ENCODE assay signal across 8 cellular contexts in the genomic region with DNA sequence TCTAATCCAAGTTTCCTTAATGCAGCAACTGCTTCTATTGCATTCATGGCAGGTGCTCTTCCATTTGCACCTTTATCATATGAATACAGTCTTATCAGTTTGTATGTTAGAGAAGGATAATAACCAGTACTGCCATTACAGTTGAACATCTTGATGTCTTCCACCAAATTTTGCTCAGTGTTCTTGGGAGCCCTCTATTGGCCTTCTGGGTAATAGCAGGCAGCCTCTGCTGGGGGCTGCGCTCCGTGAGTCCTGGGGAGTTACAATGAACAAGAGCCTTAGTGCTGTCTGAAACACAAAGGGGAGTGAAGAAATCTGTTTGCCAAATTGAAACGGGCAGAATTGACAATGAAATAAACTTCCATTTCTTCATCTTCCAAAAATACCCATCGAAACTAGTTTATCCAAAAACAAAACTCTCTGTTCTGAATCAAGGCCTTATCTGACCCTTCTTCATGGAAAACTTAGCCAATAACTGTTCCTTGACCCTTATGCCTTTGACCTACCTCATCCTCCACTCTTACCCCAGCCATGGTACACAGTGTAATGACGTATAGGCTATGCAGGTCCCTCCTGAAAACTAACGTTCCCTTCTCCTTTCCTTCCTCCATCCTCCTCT.
DNase-seq lines count a peak whose midpoint lies in the region; ATAC-seq and TF ChIP-seq lines count a peak whose summit lies in the region.

No MANE protein-coding gene starts in this region.

- ATAC-seq in IMR-90 (ENCODE audit: low read depth) (peak; percentile 91), omental fat pad (ENCODE audit: low FRiP score) (no peak), HG03097 (IDR thresholded peaks at IDR 0.05; ENCODE audit: low FRiP score, unreplicated experiment) (no peak), GM21825 (IDR thresholded peaks at IDR 0.05; ENCODE audit: unreplicated experiment) (no peak)

- H2AK9ac ChIP-seq in IMR-90 (replicated peaks; ENCODE audit: low read depth, low read length, poor library complexity), result no peak overlapping the region

- H4K8ac ChIP-seq in IMR-90 (ENCODE audit: low read depth in 2 of 2, low read length in 2 of 2), result no peak overlapping the region

- H3K4me2 ChIP-seq in IMR-90 (ENCODE audit: low read depth, low read length), result no peak overlapping the region

- H3K9ac ChIP-seq in IMR-90 (ENCODE audit: low read depth, low read length), result no peak overlapping the region

- H3K9me3 ChIP-seq in IMR-90 (ENCODE audit: control insufficient read depth, insufficient read depth, low read length) (no peaks in the 10 kb centered on the region), esophagus squamous epithelium (peaks cover 0 to 7% (median 6%) of the 10 kb centered on the region in 3 donors)

- no peak overlapping the region for H2BK20ac ChIP-seq in IMR-90 (ENCODE audit: low read depth, low read length)

- H4K20me1 ChIP-seq in IMR-90 (ENCODE audit: insufficient read depth, low read length), result no peaks in the 10 kb centered on the region

- H3K79me1 ChIP-seq in IMR-90 (ENCODE audit: low read depth in 1 of 2, low read length in 2 of 2), result no peaks in the 10 kb centered on the region

- 53% methylated on average over 3 of the region's 6 CpGs; no CpG with 5 or more reads in 1 of the 2 experiments for WGBS in IMR-90 (ENCODE audit: extremely low coverage in 2 of 2, insufficient read length in 1 of 2), 2 experiments
- WGBS in esophagus squamous epithelium, 2 donors, result 40 to 42% methylated on average over 6 of the region's 6 CpGs

- H3K56ac ChIP-seq in IMR-90 (ENCODE audit: extremely low read depth, insufficient read depth, low read length), result no peak overlapping the region

- H3K14ac ChIP-seq in IMR-90 (replicated peaks; ENCODE audit: low read depth, low read length), result no peak overlapping the region

- H3K27me3 ChIP-seq in IMR-90 (ENCODE audit: control insufficient read depth, insufficient read depth, low read length) (peaks cover 2% of the 10 kb centered on the region), esophagus squamous epithelium (peaks cover 0 to 18% (median 0%) of the 10 kb centered on the region in 4 donors)

- H3K4me1 ChIP-seq in IMR-90 (ENCODE audit: control insufficient read depth, insufficient read depth, low read length) (no peaks in the 10 kb centered on the region), esophagus squamous epithelium (no peaks in the 10 kb centered on the region)

- TF ChIP-seq POLR2A in IMR-90 (IDR thresholded peaks at IDR 0.05; ENCODE audit: low read depth, low read length), result no peak
- TF ChIP-seq POLR2A in esophagus squamous epithelium (IDR thresholded peaks at IDR 0.05), result no peak

- H3K36me3 ChIP-seq in IMR-90 (ENCODE audit: control insufficient read depth, insufficient read depth, low read length) (no peaks in the 10 kb centered on the region), esophagus squamous epithelium (no peaks in the 10 kb centered on the region)

- CTCF ChIA-PET in IMR-90 (lab: Yijun Ruan, JAX), result interaction anchor here (0.5 to 0.7 kb wide), 3 partner anchors 45 to 578 kb away, joined by 3 to 5 read pairs (median 3); no protein-coding TSS in a partner anchor

- no peak overlapping the region for H2BK15ac ChIP-seq in IMR-90 (ENCODE audit: low read depth, low read length)

- TF ChIP-seq CTCF in IMR-90 (conservative IDR thresholded peaks at IDR 0.05; ENCODE audit: low read depth, low read length), result peak; percentile 83
- TF ChIP-seq CTCF in esophagus squamous epithelium (IDR thresholded peaks at IDR 0.05), result peak; percentile 46 to 81 (median 75)
- peak in 2 of 3 donors; percentile 35 to 40 for TF ChIP-seq CTCF in omental fat pad (IDR thresholded peaks at IDR 0.05)

- no peak overlapping the region for H3K23ac ChIP-seq in IMR-90 (ENCODE audit: low read depth, low read length)

- peak; percentile 83 for TF ChIP-seq RAD21 in IMR-90 (IDR thresholded peaks at IDR 0.05; ENCODE audit: low read length)

- DNase-seq in NCI-H2107 treated with DMSO at 0.1 percent for 48 hours (lab: John Stamatoyannopoulos, UW; ENCODE audit: unreplicated experiment), result peak; percentile 1
- no peak for DNase-seq in NCI-H2107 (lab: John Stamatoyannopoulos, UW)
- DNase-seq in IMR-90, result peak; percentile 22
- peak; percentile 20 for DNase-seq in SKM-1 treated with dmso at 0.1 percent for 144 hours (lab: John Stamatoyannopoulos, UW; ENCODE audit: unreplicated experiment)
- DNase-seq in esophagus squamous epithelium (lab: John Stamatoyannopoulos, UW), result no peak
- no peak for DNase-seq in omental fat pad (ENCODE audit: low spot score)

- no peak overlapping the region for H3K4me3 ChIP-seq in IMR-90 (ENCODE audit: insufficient read depth, low read depth, low read length)
- no peak overlapping the region for H3K4me3 ChIP-seq in esophagus squamous epithelium

- H3K9me1 ChIP-seq in IMR-90 (ENCODE audit: insufficient read depth, low read length), result no peaks in the 10 kb centered on the region

- no peak overlapping the region for H3K4ac ChIP-seq in IMR-90 (ENCODE audit: low read depth, low read length)

- H4K5ac ChIP-seq in IMR-90 (ENCODE audit: low read depth, low read length), result no peak overlapping the region

- intact Hi-C loops in IMR-90 (cut with micrococcal nuclease) (loop anchor here (1.0 to 2.0 kb wide), 5 partner anchors 231 to 883 kb away; no protein-coding TSS in a partner anchor), esophagus squamous epithelium (cut with DNase I) (no loop called here)

- dilution Hi-C loops in IMR-90 (cut with HindIII; ENCODE audit: low sequenced_read_pairs, unreplicated experiment), result loop anchor here (25.0 kb wide), 1 partner anchor 879 kb away; no protein-coding TSS in a partner anchor

- POLR2A ChIA-PET in IMR-90 (lab: Charles Lee; ENCODE audit: unreplicated experiment), result no interaction called here

- no TSS peak for BruUV-seq in IMR-90 (replicated peaks; lab: Mats Ljungman, UMichigan)

- no peak overlapping the region for H2BK5ac ChIP-seq in IMR-90 (ENCODE audit: low read depth, low read length, poor library complexity, severe bottlenecking)

- in situ Hi-C loops in IMR-90 (cut with MboI; ENCODE audit: low sequenced_read_pairs), result loop anchor here (10.0 to 25.0 kb wide), 2 partner anchors 529 to 877 kb away; no protein-coding TSS in a partner anchor

- no peak overlapping the region for H3K18ac ChIP-seq in IMR-90 (ENCODE audit: low read depth, low read length)

- no peak overlapping the region for H2BK120ac ChIP-seq in IMR-90 (ENCODE audit: low read depth, low read length)

- no peak overlapping the region for H2AFZ ChIP-seq in IMR-90 (replicated peaks; ENCODE audit: low read length, poor library complexity)

- H3K27ac ChIP-seq in IMR-90 (ENCODE audit: insufficient read depth, low read length) (no peak overlapping the region), esophagus squamous epithelium (no peak overlapping the region)

- H2AK5ac ChIP-seq in IMR-90 (ENCODE audit: low read depth, low read length), result no peak overlapping the region

- H4K91ac ChIP-seq in IMR-90 (ENCODE audit: insufficient read depth, low read depth, low read length), result no peak overlapping the region

TF ChIP-seq in IMR-90, 13 proteins besides CTCF, POLR2A, EP300 and RAD21:
- TF ChIP-seq, protein P1, sequence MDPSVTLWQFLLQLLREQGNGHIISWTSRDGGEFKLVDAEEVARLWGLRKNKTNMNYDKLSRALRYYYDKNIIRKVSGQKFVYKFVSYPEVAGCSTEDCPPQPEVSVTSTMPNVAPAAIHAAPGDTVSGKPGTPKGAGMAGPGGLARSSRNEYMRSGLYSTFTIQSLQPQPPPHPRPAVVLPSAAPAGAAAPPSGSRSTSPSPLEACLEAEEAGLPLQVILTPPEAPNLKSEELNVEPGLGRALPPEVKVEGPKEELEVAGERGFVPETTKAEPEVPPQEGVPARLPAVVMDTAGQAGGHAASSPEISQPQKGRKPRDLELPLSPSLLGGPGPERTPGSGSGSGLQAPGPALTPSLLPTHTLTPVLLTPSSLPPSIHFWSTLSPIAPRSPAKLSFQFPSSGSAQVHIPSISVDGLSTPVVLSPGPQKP (IDR thresholded peaks at IDR 0.05; ENCODE audit: borderline replicate concordance, low read depth, low read length), result no peak
- peak; percentile 85 for TF ChIP-seq SMC3 (IDR thresholded peaks at IDR 0.05; ENCODE audit: low read depth, low read length)
- TF ChIP-seq NFE2L2 (IDR thresholded peaks at IDR 0.05; ENCODE audit: low read depth, low read length), result no peak
- no peak for TF ChIP-seq MAFK (IDR thresholded peaks at IDR 0.05; ENCODE audit: low read depth, low read length)
- TF ChIP-seq CHD1 (IDR thresholded peaks at IDR 0.05; ENCODE audit: low read depth, low read length), result no peak
- TF ChIP-seq MAZ (IDR thresholded peaks at IDR 0.05; ENCODE audit: borderline replicate concordance, low read depth, low read length), result peak; percentile 47; the same call in 1 of the 2 replicates

Comparison
In these comparisons a context has a peak if more than half of its experiments do, and no peak if none do; other contexts are left out.
1. DNase-seq: peak in NCI-H2107 treated with DMSO at 0.1 percent for 48 hours (single experiment), IMR-90 (single experiment) and SKM-1 treated with dmso at 0.1 percent for 144 hours (single experiment); none in NCI-H2107 (single experiment), esophagus squamous epithelium (single experiment) and omental fat pad (single experiment).
2. Peak in every context shown above with its lines, with median percentiles within 50 percentile points of each other: CTCF ChIP-seq.